9 cellular contexts compared by ENCODE assay signal in the genomic region with DNA sequence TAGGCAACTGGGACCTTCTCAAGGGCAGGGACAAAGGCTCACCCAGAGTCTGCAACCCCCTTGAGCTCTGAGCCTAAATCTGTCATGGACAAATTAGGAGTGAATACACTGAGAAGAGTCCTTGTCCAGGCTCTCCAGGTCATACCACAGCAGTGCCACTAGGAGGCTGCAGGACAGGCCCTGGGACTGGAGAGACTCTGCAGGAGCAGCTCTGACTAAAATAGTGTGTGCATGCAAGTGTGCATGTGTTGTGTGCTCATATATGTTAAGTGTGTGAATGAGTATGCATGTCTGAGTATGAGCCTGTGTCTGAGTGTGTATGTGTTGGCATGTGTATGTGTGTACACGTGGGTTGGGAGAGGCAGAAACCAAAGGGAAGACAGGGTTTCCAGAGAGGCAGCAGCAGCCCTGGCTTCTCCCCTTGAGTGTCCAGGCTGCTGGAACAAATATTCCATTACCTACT. TPM values are rescaled to one million over a fixed set of nuclear protein-coding genes. Genes with fewer than 3 reads are reported as not detected.
DNase-seq lines count a peak whose midpoint lies in the region; ATAC-seq, FAIRE-seq and TF ChIP-seq lines count a peak whose summit lies in the region.
"Had no signal": no experiment of that assay in that cellular context is flagged by ENCODE, and none has a peak within 500 bp of the region (broad histone marks: within the 10 kb centered on the region; RNA-seq: fewer than 3 reads in every experiment).

No MANE protein-coding gene starts in this region.

- peak; percentile 77; the same call in 1 of the 2 replicates for TF ChIP-seq CTCF in Panc1 (IDR thresholded peaks at IDR 0.05)
- TF ChIP-seq CTCF in dorsolateral prefrontal cortex (IDR thresholded peaks at IDR 0.05 in 54 of 56, conservative IDR thresholded peaks at IDR 0.05 in 2 of 56; ENCODE audit: low read depth in 1 of 56, partially characterized antibody in 56 of 56) = peak in 30 of 56 donors; percentile 7 to 47 (median 30)
- TF ChIP-seq CTCF in osteoblast (IDR thresholded peaks at IDR 0.05; ENCODE audit: extremely low read depth, low read depth, low read length) = peak; percentile 72

- H3K36me3 ChIP-seq in Panc1 (ENCODE audit: control insufficient read depth, insufficient read depth, low read length) = no peaks in the 10 kb centered on the region
- H3K36me3 ChIP-seq in osteoblast (ENCODE audit: insufficient read depth, low read length) = peaks cover 20% of the 10 kb centered on the region

- in situ Hi-C loops in Panc1 (cut with HindIII; ENCODE audit: low pct_unique_long_range_greater_than_20kb, low sequenced_read_pairs) = no loop called here

- no TSS peak for BruUV-seq in Panc1 (replicated peaks; lab: Mats Ljungman, UMichigan)

- no peak overlapping the region for H3K4me3 Mint-ChIP-seq in activated T-cell treated with anti-CD3 and anti-CD28 coated beads, Interleukin-2, amount 50 U/mL, for 4 hours

- ATAC-seq in activated T-cell treated with anti-CD3 and anti-CD28 coated beads, Interleukin-2, amount 50 U/mL, for 4 hours = peak; percentile 50 to 67
- ATAC-seq in Panc1 (peak; percentile 82), GM18511 (IDR thresholded peaks at IDR 0.05; ENCODE audit: unreplicated experiment) (no peak)

- no peak overlapping the region for H3K4me2 ChIP-seq in osteoblast (ENCODE audit: insufficient read depth, low read length)

- no peaks in the 10 kb centered on the region for H3K27me3 Mint-ChIP-seq in activated T-cell treated with anti-CD3 and anti-CD28 coated beads, Interleukin-2, amount 50 U/mL, for 4 hours (ENCODE audit: low read depth)

- H3K4me3 ChIP-seq in Panc1 (ENCODE audit: low read depth in 2 of 2, low read length in 2 of 2) (no peak overlapping the region), dorsolateral prefrontal cortex (no peak overlapping the region), osteoblast (ENCODE audit: insufficient read depth, low read length) (no peak overlapping the region)

- H3K9me3 ChIP-seq in Panc1 (ENCODE audit: control insufficient read depth, insufficient read depth, low read depth, low read length) = no peaks in the 10 kb centered on the region
- H3K9me3 ChIP-seq in osteoblast (ENCODE audit: low read depth, low read length) = no peaks in the 10 kb centered on the region

- POLR2A ChIA-PET in Panc1 (lab: Charles Lee) = interaction anchor here (0.7 kb wide), 1 partner anchor 121 kb away, joined by 5 read pairs; no protein-coding TSS in a partner anchor

- DNase-seq in activated T-cell treated with anti-CD3 and anti-CD28 coated beads, Interleukin-2, amount 50 U/mL, for 4 hours = no peak
- no peak for DNase-seq in activated T-cell treated with anti-CD3 and anti-CD28 coated beads for 4 hours
- no peak for DNase-seq in Panc1 (ENCODE audit: low read depth, low spot score)
- DNase-seq in dorsolateral prefrontal cortex = no peak
- DNase-seq in osteoblast (ENCODE audit: insufficient read length, low spot score, missing footprints) = peak; percentile 86
- no peak for DNase-seq in head of caudate nucleus
- no peak for DNase-seq in GM12891 (ENCODE audit: insufficient read length, low spot score)

- intact Hi-C loops in Panc1 (cut with micrococcal nuclease; ENCODE audit: unreplicated experiment) = loop anchor here (5.0 kb wide), 1 partner anchor 132 kb away; no protein-coding TSS in a partner anchor
- intact Hi-C loops in dorsolateral prefrontal cortex (cut with DNase I) = no loop called here
- intact Hi-C loops in head of caudate nucleus (cut with DNase I) = loop anchor here (10.0 kb wide), 1 partner anchor 135 kb away; no protein-coding TSS in a partner anchor

- no peak for TF ChIP-seq POLR2A in GM12891 (IDR thresholded peaks at IDR 0.05; ENCODE audit: low read depth, low read length)

- H3K9me3 Mint-ChIP-seq in activated T-cell treated with anti-CD3 and anti-CD28 coated beads, Interleukin-2, amount 50 U/mL, for 4 hours = no peaks in the 10 kb centered on the region

- H2AFZ ChIP-seq in osteoblast (ENCODE audit: low read length) = no peak overlapping the region

- H4K20me1 ChIP-seq in osteoblast (ENCODE audit: insufficient read depth, low read length) = peaks cover 38% of the 10 kb centered on the region

- no peaks in the 10 kb centered on the region for H3K27me3 ChIP-seq in Panc1 (ENCODE audit: control insufficient read depth, insufficient read depth, low read length)
- H3K27me3 ChIP-seq in dorsolateral prefrontal cortex = no peaks in the 10 kb centered on the region
- no peaks in the 10 kb centered on the region for H3K27me3 ChIP-seq in osteoblast (ENCODE audit: insufficient read depth, low read length)

- no peak for FAIRE-seq in GM12891 (lab: Jason Lieb, UNC)
- FAIRE-seq: GM18507 had no signal

- peaks cover 9% of the 10 kb centered on the region for H3K4me1 Mint-ChIP-seq in activated T-cell treated with anti-CD3 and anti-CD28 coated beads, Interleukin-2, amount 50 U/mL, for 4 hours (ENCODE audit: low read depth)

- H3K4me1 ChIP-seq in Panc1 (ENCODE audit: control insufficient read depth, insufficient read depth, low read length) (no peaks in the 10 kb centered on the region), osteoblast (ENCODE audit: insufficient read depth, low read length) (peaks cover 2% of the 10 kb centered on the region)

- H3K27ac ChIP-seq in Panc1 (ENCODE audit: low read length) = no peak overlapping the region
- no peak overlapping the region for H3K27ac ChIP-seq in dorsolateral prefrontal cortex
- H3K27ac ChIP-seq in osteoblast (ENCODE audit: low read depth, low read length) = no peak overlapping the region

- peaks cover 13% of the 10 kb centered on the region for H3K79me2 ChIP-seq in osteoblast (ENCODE audit: insufficient read depth, low read length)

- CTCF ChIA-PET in Panc1 (lab: Charles Lee) = interaction anchor here (0.6 to 1.1 kb wide), 3 partner anchors 9 to 147 kb away, joined by 3 to 5 read pairs (median 3); a partner anchor contains a TSS

- peaks cover 10% of the 10 kb centered on the region for H3K36me3 Mint-ChIP-seq in activated T-cell treated with anti-CD3 and anti-CD28 coated beads, Interleukin-2, amount 50 U/mL, for 4 hours (ENCODE audit: insufficient read depth)

TF ChIP-seq in GM12891, 5 proteins besides CTCF, POLR2A, EP300 and RAD21:
- TF ChIP-seq POU2F2 (IDR thresholded peaks at IDR 0.05; ENCODE audit: low read depth, low read length) (no peak), TAF1 (IDR thresholded peaks at IDR 0.05; ENCODE audit: low read depth, low read length) (no peak), PAX5 (IDR thresholded peaks at IDR 0.05; ENCODE audit: insufficient read depth, low read length, severe bottlenecking) (no peak), SPI1 (IDR thresholded peaks at IDR 0.05; ENCODE audit: low read depth, low read length) (no peak)

RNA-seq across cellular contexts. Expression of a gene that starts 27.1 kb away (rescaled TPM):
- total RNA-seq in activated T-cell treated with anti-CD3 and anti-CD28 coated beads, Interleukin-2, amount 50 U/mL, for 4 hours = 10 to 100 TPM; 51.0 to 87.9 (median 56.6) TPM
- 82.0 TPM for total RNA-seq in Panc1 (2021; ENCODE audit: unreplicated experiment)
- 80.3 TPM for polyA plus RNA-seq in Panc1 (2012; ENCODE audit: insufficient read length)
- total RNA-seq in dorsolateral prefrontal cortex = 10 to 100 TPM; 16.9 to 35.7 (median 25.3) TPM
- total RNA-seq in osteoblast = 47.7 and 49.9 TPM in 2 replicates
- polyA plus RNA-seq in GM12891 (2012; ENCODE audit: low read depth, missing spikeins) = 82.0 TPM

RNA-seq across cellular contexts. Expression of a gene that starts 27.2 kb away (rescaled TPM):
- total RNA-seq in activated T-cell treated with anti-CD3 and anti-CD28 coated beads, Interleukin-2, amount 50 U/mL, for 4 hours = 10 to 100 TPM; 17.4 to 22.6 (median 17.5) TPM
- 54.1 TPM for total RNA-seq in Panc1 (2021; ENCODE audit: unreplicated experiment)
- 81.4 TPM for polyA plus RNA-seq in Panc1 (2012; ENCODE audit: insufficient read length)
- 10 to 100 TPM; 42.4 to 95.8 (median 66.6) TPM for total RNA-seq in dorsolateral prefrontal cortex
- 32.7 and 36.6 TPM in 2 replicates for total RNA-seq in osteoblast
- 7.0 TPM for polyA plus RNA-seq in GM12891 (2012; ENCODE audit: low read depth, missing spikeins)

RNA-seq across cellular contexts. Expression of a gene that starts 58.5 kb away (rescaled TPM):
- total RNA-seq in activated T-cell treated with anti-CD3 and anti-CD28 coated beads, Interleukin-2, amount 50 U/mL, for 4 hours = under 1 TPM in 1 of 3 donors, not detected in 2; 0.68 TPM
- 1.2 TPM for total RNA-seq in Panc1 (2021; ENCODE audit: unreplicated experiment)
- polyA plus RNA-seq in Panc1 (2012; ENCODE audit: insufficient read length) = 0.85 TPM
- 1 to 10 TPM in 6 of 120 experiments, under 1 TPM in 48, not detected in 66; 0.17 to 1.6 (median 0.43) TPM for total RNA-seq in dorsolateral prefrontal cortex
- total RNA-seq in osteoblast = not detected in 2 replicates
- 1.2 TPM for polyA plus RNA-seq in GM12891 (2012; ENCODE audit: low read depth, missing spikeins)

Comparison
In these comparisons a context has a peak if more than half of its experiments do, and no peak if none do; other contexts are left out.
1. intact Hi-C loops: an anchor here in Panc1 (5.0 kb wide) and head of caudate nucleus (10.0 kb wide); none called in dorsolateral prefrontal cortex.